In genomic region chr1:24020470-24020869, GRCh38 we compare ENCODE assay signal across 16 cellular contexts. TPM values are rescaled to one million over a fixed set of nuclear protein-coding genes. Genes with fewer than 3 reads are reported as not detected.
DNase-seq lines count a peak whose midpoint lies in the region; ATAC-seq and TF ChIP-seq lines count a peak whose summit lies in the region.
"Had no signal": no experiment of that assay in that cellular context is flagged by ENCODE, and none has a peak within 500 bp of the region (broad histone marks: within the 10 kb centered on the region; RNA-seq: fewer than 3 reads in every experiment).

No MANE protein-coding gene starts in this region.

- TF ChIP-seq CTCF in Panc1 (IDR thresholded peaks at IDR 0.05) = no peak
- no peak for TF ChIP-seq CTCF in coronary artery (IDR thresholded peaks at IDR 0.05)
- TF ChIP-seq CTCF in neural crest cell (conservative IDR thresholded peaks at IDR 0.05) = no peak
- no peak for TF ChIP-seq CTCF in tibial artery (IDR thresholded peaks at IDR 0.05)

- intact Hi-C loops in Panc1 (cut with micrococcal nuclease; ENCODE audit: unreplicated experiment) (no loop called here), tibial artery (cut with DNase I; ENCODE audit: low total_unique reads) (loop anchor here (5.0 kb wide), 1 partner anchor 63 kb away; the partner anchor contains the start of gene PNRC2)

- DNase-seq in Panc1 (ENCODE audit: low read depth, low spot score) (no peak), coronary artery (ENCODE audit: low spot score) (no peak), neural crest cell (ENCODE audit: low read depth, low spot score) (no peak), tibial artery (no peak), NCI-H1092 treated with DMSO at 0.1 percent for 48 hours (lab: John Stamatoyannopoulos, UW) (no peak)
- DNase-seq: activated CD4-positive, alpha-beta memory T cell treated with anti-CD3 and anti-CD28 coated beads, Interleukin-2, amount 10 ng/mL, durations not matched to agents 7 days and 5 days; activated effector memory CD4-positive, alpha-beta T cell treated with anti-CD3 and anti-CD28 coated beads, Interleukin-2, amount 50 U/mL, for 16 hours; CD8-positive, alpha-beta T cell; central memory CD4-positive, alpha-beta T cell; hippocampal formation; NCI-H2081; NCI-H748 treated with DMSO at 0.1 percent for 48 hours had no signal

- H3K4me3 ChIP-seq in Panc1 (ENCODE audit: low read depth in 2 of 2, low read length in 2 of 2) = no peak overlapping the region
- no peak overlapping the region for H3K4me3 ChIP-seq in coronary artery
- no peak overlapping the region for H3K4me3 ChIP-seq in tibial artery
- H3K4me3 ChIP-seq: MG63 had no signal

- in situ Hi-C loops in Panc1 (cut with HindIII; ENCODE audit: low pct_unique_long_range_greater_than_20kb, low sequenced_read_pairs) = loop anchor here (10.0 kb wide), 1 partner anchor 56 kb away; no protein-coding TSS in a partner anchor

- CTCF ChIA-PET in Panc1 (lab: Charles Lee) = interaction anchor here (0.5 to 0.6 kb wide), 2 partner anchors 17 to 53 kb away, joined by 4 to 8 read pairs; no protein-coding TSS in a partner anchor

- no peak overlapping the region for H3K4me3 Mint-ChIP-seq in neural crest cell
- H3K4me3 Mint-ChIP-seq: activated CD4-positive, alpha-beta memory T cell treated with anti-CD3 and anti-CD28 coated beads, Interleukin-2, amount 10 ng/mL, durations not matched to agents 7 days and 5 days; CD8-positive, alpha-beta T cell had no signal

- H3K4me1 ChIP-seq in Panc1 (ENCODE audit: control insufficient read depth, insufficient read depth, low read length) (peaks cover 58% of the 10 kb centered on the region), tibial artery (peaks cover 0 to 77% (median 68%) of the 10 kb centered on the region in 4 donors)

- no peak for ATAC-seq in Panc1
- ATAC-seq in GM18867 (IDR thresholded peaks at IDR 0.05; ENCODE audit: unreplicated experiment) = no peak
- no peak for ATAC-seq in HG02938 (IDR thresholded peaks at IDR 0.05; ENCODE audit: unreplicated experiment)
- ATAC-seq: CD8-positive, alpha-beta T cell; left lobe of liver had no signal

- no peaks in the 10 kb centered on the region for H3K36me3 Mint-ChIP-seq in neural crest cell (ENCODE audit: low read depth)
- H3K36me3 Mint-ChIP-seq: CD8-positive, alpha-beta T cell had no signal

- no TSS peak for BruUV-seq in Panc1 (replicated peaks; lab: Mats Ljungman, UMichigan)

- no peaks in the 10 kb centered on the region for H3K27me3 Mint-ChIP-seq in neural crest cell (ENCODE audit: low read depth)

- POLR2A ChIA-PET in Panc1 (lab: Charles Lee) = interaction anchor here (0.6 kb wide), 1 partner anchor 244 kb away, joined by 6 read pairs; no protein-coding TSS in a partner anchor

- peaks cover 19% of the 10 kb centered on the region for H3K4me1 Mint-ChIP-seq in neural crest cell
- H3K4me1 Mint-ChIP-seq: activated CD4-positive, alpha-beta memory T cell treated with anti-CD3 and anti-CD28 coated beads, Interleukin-2, amount 10 ng/mL, durations not matched to agents 7 days and 5 days had no signal

- H3K27me3 ChIP-seq in Panc1 (ENCODE audit: control insufficient read depth, insufficient read depth, low read length) (no peaks in the 10 kb centered on the region), tibial artery (no peaks in the 10 kb centered on the region)
- H3K27me3 ChIP-seq: MG63 had no signal

- H3K9me3 ChIP-seq in Panc1 (ENCODE audit: control insufficient read depth, insufficient read depth, low read depth, low read length) (no peaks in the 10 kb centered on the region), tibial artery (no peaks in the 10 kb centered on the region)
- H3K9me3 ChIP-seq: MG63 had no signal

- H3K27ac ChIP-seq in Panc1 (ENCODE audit: low read length) = peak overlapping the region; percentile 87
- peak overlapping the region; percentile 87 to 96 for H3K27ac ChIP-seq in coronary artery
- H3K27ac ChIP-seq in tibial artery = peak overlapping the region; percentile 86

- peak overlapping the region; percentile 67 for H3K27ac Mint-ChIP-seq in neural crest cell (ENCODE audit: unreplicated experiment)
- H3K27ac Mint-ChIP-seq: activated CD4-positive, alpha-beta memory T cell treated with anti-CD3 and anti-CD28 coated beads, Interleukin-2, amount 10 ng/mL, durations not matched to agents 7 days and 5 days; CD8-positive, alpha-beta T cell had no signal

- no peaks in the 10 kb centered on the region for H3K9me3 Mint-ChIP-seq in neural crest cell
- H3K9me3 Mint-ChIP-seq: activated CD4-positive, alpha-beta memory T cell treated with anti-CD3 and anti-CD28 coated beads, Interleukin-2, amount 10 ng/mL, durations not matched to agents 7 days and 5 days; CD8-positive, alpha-beta T cell had no signal

- no peaks in the 10 kb centered on the region for H3K36me3 ChIP-seq in Panc1 (ENCODE audit: control insufficient read depth, insufficient read depth, low read length)
- H3K36me3 ChIP-seq in tibial artery = no peaks in the 10 kb centered on the region
- H3K36me3 ChIP-seq: MG63 had no signal

RNA-seq across cellular contexts. Expression of gene SRSF10, which starts 40.3 kb away (rescaled TPM):
- total RNA-seq in Panc1 (2021; ENCODE audit: unreplicated experiment) (137 TPM), neural crest cell (219 and 228 TPM in 2 replicates)
- 80.1 TPM for polyA plus RNA-seq in Panc1 (2012; ENCODE audit: insufficient read length)
